In genomic region chr16:48366165-48367093, GRCh38 we compare ENCODE assay signal across 8 cellular contexts. TPM values are rescaled to one million over a fixed set of nuclear protein-coding genes. Genes with fewer than 3 reads are reported as not detected.
DNase-seq lines count a peak whose midpoint lies in the region; ATAC-seq and TF ChIP-seq lines count a peak whose summit lies in the region.

No MANE protein-coding gene starts in this region.

- H3K27ac Mint-ChIP-seq in activated naive CD8-positive, alpha-beta T cell treated with anti-CD3 and anti-CD28 coated beads, Interleukin-2, amount 50 U/mL, for 24 hours = peak overlapping the region; percentile 92

- no peaks in the 10 kb centered on the region for H3K27me3 ChIP-seq in right atrium auricular region

- peak overlapping the region; percentile 51 to 63 for H3K4me3 ChIP-seq in right atrium auricular region

- H3K4me1 Mint-ChIP-seq in activated naive CD8-positive, alpha-beta T cell treated with anti-CD3 and anti-CD28 coated beads, Interleukin-2, amount 50 U/mL, for 24 hours = peaks cover 61% of the 10 kb centered on the region

- H3K4me1 ChIP-seq in right atrium auricular region = peaks cover 0 to 48% of the 10 kb centered on the region in 2 donors

- peak; percentile 60 for ATAC-seq in GM19452 (IDR thresholded peaks at IDR 0.05; ENCODE audit: unreplicated experiment)
- peak; percentile 47 for ATAC-seq in HG03469 (IDR thresholded peaks at IDR 0.05; ENCODE audit: unreplicated experiment)
- peak; percentile 69 for ATAC-seq in activated naive CD8-positive, alpha-beta T cell treated with anti-CD3 and anti-CD28 coated beads, Interleukin-2, amount 50 U/mL, for 24 hours

- H3K36me3 Mint-ChIP-seq in activated naive CD8-positive, alpha-beta T cell treated with anti-CD3 and anti-CD28 coated beads, Interleukin-2, amount 50 U/mL, for 24 hours (ENCODE audit: low read depth) = no peaks in the 10 kb centered on the region

- DNase-seq in DMS53 (lab: John Stamatoyannopoulos, UW) = peak; percentile 83
- DNase-seq in RPMI7951 (ENCODE audit: low read depth) = peak; percentile 74
- peak; percentile 45 for DNase-seq in activated naive CD8-positive, alpha-beta T cell treated with anti-CD3 and anti-CD28 coated beads, Interleukin-2, amount 50 U/mL, for 24 hours
- DNase-seq in right atrium auricular region (ENCODE audit: low spot score) = no peak
- DNase-seq in retina = peak; percentile 32
- no peak for DNase-seq in posterior vena cava (ENCODE audit: low spot score)

- no peaks in the 10 kb centered on the region for H3K9me3 ChIP-seq in right atrium auricular region

- no peaks in the 10 kb centered on the region for H3K27me3 Mint-ChIP-seq in activated naive CD8-positive, alpha-beta T cell treated with anti-CD3 and anti-CD28 coated beads, Interleukin-2, amount 50 U/mL, for 24 hours

- H3K27ac ChIP-seq in right atrium auricular region = peak overlapping the region; percentile 68 to 85

- intact Hi-C loops in posterior vena cava (cut with DNase I) = loop anchor here in 1 of 2 donors (10.0 kb wide), 1 partner anchor 258 kb away; no protein-coding TSS in a partner anchor

- peak overlapping the region; percentile 86 for H3K4me3 Mint-ChIP-seq in activated naive CD8-positive, alpha-beta T cell treated with anti-CD3 and anti-CD28 coated beads, Interleukin-2, amount 50 U/mL, for 24 hours

- TF ChIP-seq CTCF in right atrium auricular region (IDR thresholded peaks at IDR 0.05) = no peak

- no peaks in the 10 kb centered on the region for H3K9me3 Mint-ChIP-seq in activated naive CD8-positive, alpha-beta T cell treated with anti-CD3 and anti-CD28 coated beads, Interleukin-2, amount 50 U/mL, for 24 hours

- peaks cover 7% of the 10 kb centered on the region for H3K36me3 ChIP-seq in right atrium auricular region

RNA-seq across cellular contexts. Expression of gene SIAH1, which starts 18.8 kb away (rescaled TPM):
- total RNA-seq in RPMI7951 (2014; rRNA removed; shearing (Covaris generic)) = 25.5 and 28.0 TPM in 2 replicates
- 10 to 100 TPM; 12.3 to 18.0 TPM for total RNA-seq in right atrium auricular region
- total RNA-seq in posterior vena cava = 10 to 100 TPM; 25.6 to 27.0 TPM

Comparison
In these comparisons a context has a peak if more than half of its experiments do, and no peak if none do; other contexts are left out.
1. DNase-seq: peak in DMS53 (single experiment), RPMI7951 (single experiment), activated naive CD8-positive, alpha-beta T cell treated with anti-CD3 and anti-CD28 coated beads, Interleukin-2, amount 50 U/mL, for 24 hours (single experiment) and retina (single experiment); none in right atrium auricular region (single experiment) and posterior vena cava (single experiment).
2. Peak in every context shown above with its lines, with median percentiles within 50 percentile points of each other: ATAC-seq.